In the genomic region with DNA sequence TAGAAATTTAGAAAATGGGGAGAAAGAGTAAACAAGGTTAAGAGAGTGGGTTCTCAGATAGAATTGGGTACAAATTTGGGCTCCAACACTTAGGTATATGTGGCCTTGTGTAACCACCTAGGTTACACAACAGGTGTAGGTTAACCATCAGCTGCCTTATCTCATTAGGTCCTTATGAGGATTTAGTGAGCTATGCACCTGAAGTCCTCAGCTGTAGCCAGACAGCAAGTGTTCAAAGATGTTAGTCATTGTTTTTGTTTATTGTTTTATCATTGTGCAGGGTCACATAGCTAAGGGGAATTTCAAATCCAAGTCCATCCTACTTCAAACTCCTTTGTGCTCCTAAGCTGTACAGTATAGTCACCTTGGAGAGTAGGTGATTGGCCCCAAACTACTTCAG, we compare ENCODE assay signal across 10 cellular contexts. TPM values are rescaled to one million over a fixed set of nuclear protein-coding genes. Genes with fewer than 3 reads are reported as not detected.
A peak's percentile ranks its signal among the peaks of the same experiment; 100 is the strongest.
DNase-seq lines count a peak whose midpoint lies in the region; ATAC-seq, FAIRE-seq and TF ChIP-seq lines count a peak whose summit lies in the region.
"Had no signal": no experiment of that assay in that cellular context is flagged by ENCODE, and none has a peak within 500 bp of the region (broad histone marks: within the 10 kb centered on the region; RNA-seq: fewer than 3 reads in every experiment).

No MANE protein-coding gene starts in this region.

- peak overlapping the region; percentile 27 to 94 (median 93) for H3K27ac Mint-ChIP-seq in CD4-positive, CD25-positive, alpha-beta regulatory T cell
- peak overlapping the region; percentile 63 to 94 (median 90) for H3K27ac Mint-ChIP-seq in naive thymus-derived CD4-positive, alpha-beta T cell

- H3K27ac ChIP-seq in CD4-positive, CD25-positive, alpha-beta regulatory T cell (ENCODE audit: insufficient read depth, low read length, poor library complexity, severe bottlenecking), result no peak overlapping the region
- peak overlapping the region; percentile 70 for H3K27ac ChIP-seq in naive thymus-derived CD4-positive, alpha-beta T cell (ENCODE audit: low read depth, low read length)

- intact Hi-C loops in naive thymus-derived CD4-positive, alpha-beta T cell (cut with micrococcal nuclease), result no loop called here

- no peaks in the 10 kb centered on the region for H3K36me3 ChIP-seq in CD4-positive, CD25-positive, alpha-beta regulatory T cell (ENCODE audit: control insufficient read depth, insufficient read depth, low read length)
- H3K36me3 ChIP-seq in adipocyte (ENCODE audit: control insufficient read depth, insufficient read depth, low read length, severe bottlenecking), result peaks cover under 1% of the 10 kb centered on the region
- H3K36me3 ChIP-seq in naive thymus-derived CD4-positive, alpha-beta T cell (ENCODE audit: control insufficient read depth in 2 of 3, insufficient read depth in 3 of 3, low read length in 3 of 3), result no peaks in the 10 kb centered on the region

- POLR2A ChIA-PET in naive thymus-derived CD4-positive, alpha-beta T cell (lab: Charles Lee), result interaction anchor here (0.5 to 1.4 kb wide), 3 partner anchors 11 to 254 kb away, joined by 4 read pairs; no protein-coding TSS in a partner anchor

- H3K9me3 Mint-ChIP-seq in CD4-positive, CD25-positive, alpha-beta regulatory T cell, result peaks cover 0 to 3% (median 0%) of the 10 kb centered on the region in 7 donors
- H3K9me3 Mint-ChIP-seq in naive thymus-derived CD4-positive, alpha-beta T cell, result peaks cover 0 to 10% (median 0%) of the 10 kb centered on the region in 11 donors

- no peak for FAIRE-seq in RCC 7860 (lab: Jason Lieb, UNC)
- no peak for FAIRE-seq in D721Med (lab: Jason Lieb, UNC)

- H3K9ac ChIP-seq in adipocyte (ENCODE audit: low read length), result peak overlapping the region; percentile 88

- peaks cover 53% of the 10 kb centered on the region for H3K4me1 ChIP-seq in CD4-positive, CD25-positive, alpha-beta regulatory T cell (ENCODE audit: control insufficient read depth, insufficient read depth, low read length, poor library complexity, severe bottlenecking)
- peaks cover 23% of the 10 kb centered on the region for H3K4me1 ChIP-seq in adipocyte (ENCODE audit: control insufficient read depth, insufficient read depth, low read length)
- peaks cover 16 to 20% of the 10 kb centered on the region in 2 donors for H3K4me1 ChIP-seq in naive thymus-derived CD4-positive, alpha-beta T cell (ENCODE audit: control insufficient read depth in 2 of 2, insufficient read depth in 2 of 2, low read length in 2 of 2)

- no peaks in the 10 kb centered on the region for H3K27me3 ChIP-seq in CD4-positive, CD25-positive, alpha-beta regulatory T cell (ENCODE audit: control insufficient read depth, insufficient read depth, low read length)
- no peaks in the 10 kb centered on the region for H3K27me3 ChIP-seq in adipocyte (replicated peaks; ENCODE audit: control insufficient read depth, insufficient read depth, low read length)
- H3K27me3 ChIP-seq in naive thymus-derived CD4-positive, alpha-beta T cell (ENCODE audit: control insufficient read depth in 2 of 2, insufficient read depth in 2 of 2, low read length in 2 of 2), result no peaks in the 10 kb centered on the region

- peak in 1 of 3 donors; percentile 10 for DNase-seq in CD4-positive, CD25-positive, alpha-beta regulatory T cell
- DNase-seq in HFF-Myc (ENCODE audit: extremely low read depth, low read depth) (no peak), adipocyte (ENCODE audit: low read depth) (no peak), SK-N-DZ (ENCODE audit: low spot score) (no peak), RCC 7860 (ENCODE audit: low spot score) (no peak), D721Med (ENCODE audit: insufficient read length, low spot score) (no peak), NCI-H524 treated with DMSO at 0.1 percent for 48 hours (lab: John Stamatoyannopoulos, UW) (no peak)
- DNase-seq in naive thymus-derived CD4-positive, alpha-beta T cell, result no peak
- DNase-seq: kidney glomerular epithelial cell, Right ventricle myocardium superior had no signal

- CTCF ChIA-PET in naive thymus-derived CD4-positive, alpha-beta T cell (lab: Charles Lee), result no interaction called here

- H3K9me3 ChIP-seq in CD4-positive, CD25-positive, alpha-beta regulatory T cell (ENCODE audit: control insufficient read depth in 2 of 2, low read length in 2 of 2), result no peaks in the 10 kb centered on the region
- no peaks in the 10 kb centered on the region for H3K9me3 ChIP-seq in adipocyte (ENCODE audit: control insufficient read depth, low read length)
- H3K9me3 ChIP-seq in naive thymus-derived CD4-positive, alpha-beta T cell (ENCODE audit: control insufficient read depth in 2 of 3, low read length in 3 of 3), result no peaks in the 10 kb centered on the region

- no peak for ATAC-seq in CD4-positive, CD25-positive, alpha-beta regulatory T cell (ENCODE audit: low read depth in 2 of 2)
- no peak for ATAC-seq in naive thymus-derived CD4-positive, alpha-beta T cell

- peaks cover 45 to 66% (median 56%) of the 10 kb centered on the region in 4 donors for H3K4me1 Mint-ChIP-seq in CD4-positive, CD25-positive, alpha-beta regulatory T cell
- peaks cover 34 to 65% (median 58%) of the 10 kb centered on the region in 7 donors for H3K4me1 Mint-ChIP-seq in naive thymus-derived CD4-positive, alpha-beta T cell

- H3K36me3 Mint-ChIP-seq in CD4-positive, CD25-positive, alpha-beta regulatory T cell, result peaks cover 3% of the 10 kb centered on the region
- peaks cover 0 to 3% (median 0%) of the 10 kb centered on the region in 5 donors for H3K36me3 Mint-ChIP-seq in naive thymus-derived CD4-positive, alpha-beta T cell

- H3K27me3 Mint-ChIP-seq in CD4-positive, CD25-positive, alpha-beta regulatory T cell, result no peaks in the 10 kb centered on the region
- no peaks in the 10 kb centered on the region for H3K27me3 Mint-ChIP-seq in naive thymus-derived CD4-positive, alpha-beta T cell

- TF ChIP-seq CTCF in HFF-Myc (IDR thresholded peaks at IDR 0.05; ENCODE audit: low read depth, low read length, missing control alignments) (no peak), D721Med (IDR thresholded peaks at IDR 0.05; ENCODE audit: insufficient read depth, missing control alignments) (no peak)

- H3K4me3 Mint-ChIP-seq in CD4-positive, CD25-positive, alpha-beta regulatory T cell, result peak overlapping the region; percentile 94 to 97 (median 95)
- peak overlapping the region; percentile 88 to 98 (median 92) for H3K4me3 Mint-ChIP-seq in naive thymus-derived CD4-positive, alpha-beta T cell

- H3K4me3 ChIP-seq in CD4-positive, CD25-positive, alpha-beta regulatory T cell (ENCODE audit: low read depth, low read length), result peak overlapping the region; percentile 88
- H3K4me3 ChIP-seq in HFF-Myc (replicated peaks; ENCODE audit: low read depth, low read length), result peak overlapping the region; percentile 86
- peak overlapping the region; percentile 98 for H3K4me3 ChIP-seq in adipocyte (ENCODE audit: low read length)
- peak overlapping the region; percentile 60 for H3K4me3 ChIP-seq in naive thymus-derived CD4-positive, alpha-beta T cell (ENCODE audit: low read length)

RNA-seq across cellular contexts. Expression of gene TRIM32, which starts 1.0 kb away (rescaled TPM):
- total RNA-seq in CD4-positive, CD25-positive, alpha-beta regulatory T cell, result 19.9 TPM
- 10 to 100 TPM; 24.1 to 37.5 (median 35.2) TPM for polyA plus RNA-seq in CD4-positive, CD25-positive, alpha-beta regulatory T cell
- total RNA-seq in naive thymus-derived CD4-positive, alpha-beta T cell, result 10 to 100 TPM in 4 of 5 experiments, 1 to 10 TPM in 1; 5.9 to 19.1 (median 16.8) TPM
- 10 to 100 TPM; 11.7 to 19.7 TPM for polyA plus RNA-seq in naive thymus-derived CD4-positive, alpha-beta T cell
- 10.0 TPM in 2 replicates for polyA plus RNA-seq in SK-N-DZ (2014; cell fraction: cytosol; rRNA removed)
- 5.4 and 6.7 TPM in 2 replicates for polyA plus RNA-seq in SK-N-DZ (2014; cell fraction: nucleus; rRNA removed)
